Comparison of ENCODE assay signal across 1 cellular context in genomic region chr13:26186995-26187394, GRCh38.
TF ChIP-seq lines count a peak whose summit lies in the region.

No MANE protein-coding gene starts in this region.

TF ChIP-seq in WTC11, 78 proteins besides CTCF, POLR2A, EP300 and RAD21 (continued from another document):
- TF ChIP-seq AR (CRISPR knock-in tag; IDR thresholded peaks at IDR 0.05) (no peak), HMGA2 (CRISPR knock-in tag; IDR thresholded peaks at IDR 0.05) (no peak), FOXK1 (CRISPR knock-in tag; IDR thresholded peaks at IDR 0.05) (no peak), GRHL2 (CRISPR knock-in tag; IDR thresholded peaks at IDR 0.05; ENCODE audit: insufficient replicate concordance, severe bottlenecking) (no peak), ZMAT4 (CRISPR knock-in tag; IDR thresholded peaks at IDR 0.05) (no peak), E2F5 (CRISPR knock-in tag; IDR thresholded peaks at IDR 0.05) (no peak)
- TF ChIP-seq, protein P1, sequence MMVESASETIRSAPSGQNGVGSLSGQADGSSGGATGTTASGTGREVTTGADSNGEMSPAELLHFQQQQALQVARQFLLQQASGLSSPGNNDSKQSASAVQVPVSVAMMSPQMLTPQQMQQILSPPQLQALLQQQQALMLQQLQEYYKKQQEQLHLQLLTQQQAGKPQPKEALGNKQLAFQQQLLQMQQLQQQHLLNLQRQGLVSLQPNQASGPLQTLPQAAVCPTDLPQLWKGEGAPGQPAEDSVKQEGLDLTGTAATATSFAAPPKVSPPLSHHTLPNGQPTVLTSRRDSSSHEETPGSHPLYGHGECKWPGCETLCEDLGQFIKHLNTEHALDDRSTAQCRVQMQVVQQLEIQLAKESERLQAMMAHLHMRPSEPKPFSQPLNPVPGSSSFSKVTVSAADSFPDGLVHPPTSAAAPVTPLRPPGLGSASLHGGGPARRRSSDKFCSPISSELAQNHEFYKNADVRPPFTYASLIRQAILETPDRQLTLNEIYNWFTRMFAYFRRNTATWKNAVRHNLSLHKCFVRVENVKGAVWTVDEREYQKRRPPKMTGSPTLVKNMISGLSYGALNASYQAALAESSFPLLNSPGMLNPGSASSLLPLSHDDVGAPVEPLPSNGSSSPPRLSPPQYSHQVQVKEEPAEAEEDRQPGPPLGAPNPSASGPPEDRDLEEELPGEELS (CRISPR knock-in tag; IDR thresholded peaks at IDR 0.05) = no peak
